Comparison of ENCODE assay signal across 8 cellular contexts in the genomic region with DNA sequence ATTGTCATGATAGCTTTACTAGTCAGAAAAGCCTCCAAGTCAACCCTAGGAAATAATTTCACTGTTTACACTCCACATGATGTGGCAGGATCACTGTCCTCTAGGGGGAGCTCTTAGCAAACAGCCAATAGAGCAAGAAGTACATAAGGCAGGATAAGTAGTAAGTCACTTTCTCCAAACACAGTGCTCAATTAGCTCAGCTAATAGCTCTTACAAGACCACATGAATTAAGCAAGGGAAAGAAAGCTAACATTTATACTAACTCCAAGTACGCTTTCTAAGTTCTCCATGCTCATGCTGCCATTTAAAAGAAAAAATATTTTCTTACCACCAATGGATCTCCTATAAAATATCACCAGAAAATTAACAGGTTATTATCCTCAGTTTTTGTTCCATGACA.
DNase-seq lines count a peak whose midpoint lies in the region; ATAC-seq and TF ChIP-seq lines count a peak whose summit lies in the region.

No MANE protein-coding gene starts in this region.

- H3K4me3 ChIP-seq in HFF-Myc (replicated peaks; ENCODE audit: low read depth, low read length), result no peak overlapping the region
- H3K4me3 ChIP-seq in fibroblast of pulmonary artery (replicated peaks; ENCODE audit: low read depth, low read length), result no peak overlapping the region

- no peak overlapping the region for H3K27ac Mint-ChIP-seq in activated CD8-positive, alpha-beta memory T cell treated with anti-CD3 and anti-CD28 coated beads, Interleukin-2, amount 10 ng/mL, durations not matched to agents 7 days and 5 days

- no peaks in the 10 kb centered on the region for H3K36me3 Mint-ChIP-seq in activated CD8-positive, alpha-beta memory T cell treated with anti-CD3 and anti-CD28 coated beads, Interleukin-2, amount 10 ng/mL, durations not matched to agents 7 days and 5 days

- no peaks in the 10 kb centered on the region for H3K9me3 Mint-ChIP-seq in activated CD8-positive, alpha-beta memory T cell treated with anti-CD3 and anti-CD28 coated beads, Interleukin-2, amount 10 ng/mL, durations not matched to agents 7 days and 5 days (ENCODE audit: low read depth)

- TF ChIP-seq CTCF in HFF-Myc (IDR thresholded peaks at IDR 0.05; ENCODE audit: low read depth, low read length, missing control alignments) (peak; percentile 87), fibroblast of pulmonary artery (IDR thresholded peaks at IDR 0.05; ENCODE audit: low read length, missing control alignments) (peak; percentile 97)

- H3K27me3 Mint-ChIP-seq in activated CD8-positive, alpha-beta memory T cell treated with anti-CD3 and anti-CD28 coated beads, Interleukin-2, amount 10 ng/mL, durations not matched to agents 7 days and 5 days, result peaks cover 28% of the 10 kb centered on the region

- H3K4me1 Mint-ChIP-seq in activated CD8-positive, alpha-beta memory T cell treated with anti-CD3 and anti-CD28 coated beads, Interleukin-2, amount 10 ng/mL, durations not matched to agents 7 days and 5 days, result no peaks in the 10 kb centered on the region

- H3K4me3 Mint-ChIP-seq in activated CD8-positive, alpha-beta memory T cell treated with anti-CD3 and anti-CD28 coated beads, Interleukin-2, amount 10 ng/mL, durations not matched to agents 7 days and 5 days, result no peak overlapping the region

- DNase-seq in DMS114 treated with DMSO at 0.1 percent for 48 hours (lab: John Stamatoyannopoulos, UW; ENCODE audit: unreplicated experiment) (peak; percentile 52), HFF-Myc (ENCODE audit: extremely low read depth, low read depth) (peak; percentile 31), NCI-H82 treated with DMSO at 0.1 percent for 48 hours (lab: John Stamatoyannopoulos, UW; ENCODE audit: unreplicated experiment) (peak; percentile 27), fibroblast of pulmonary artery (ENCODE audit: low read depth) (peak; percentile 68), putamen (ENCODE audit: low spot score) (peak; percentile 3)
- peak; percentile 73 for DNase-seq in activated CD8-positive, alpha-beta memory T cell treated with anti-CD3 and anti-CD28 coated beads, Interleukin-2, amount 10 ng/mL, durations not matched to agents 7 days and 5 days

- CTCF ChIA-PET in activated CD8-positive, alpha-beta memory T cell treated with anti-CD3 and anti-CD28 coated beads, Interleukin-2, amount 10 ng/mL, durations not matched to agents 7 days and 5 days (lab: Charles Lee), result interaction anchor here (0.6 to 2.7 kb wide), 49 partner anchors 10 to 885 kb away, joined by 3 to 19 read pairs (median 3); a partner anchor contains a TSS

- ATAC-seq in activated CD8-positive, alpha-beta memory T cell treated with anti-CD3 and anti-CD28 coated beads, Interleukin-2, amount 10 ng/mL, durations not matched to agents 7 days and 5 days, result peak; percentile 70
- ATAC-seq in HG02970 (IDR thresholded peaks at IDR 0.05; ENCODE audit: low FRiP score, unreplicated experiment) (no peak), GM19351 (IDR thresholded peaks at IDR 0.05; ENCODE audit: unreplicated experiment) (no peak)

Comparison
In these comparisons a context has a peak if more than half of its experiments do, and no peak if none do; other contexts are left out.
1. DNase-seq: peak in every context shown above with its lines; median percentile 73 in activated CD8-positive, alpha-beta memory T cell treated with anti-CD3 and anti-CD28 coated beads, Interleukin-2, amount 10 ng/mL, durations not matched to agents 7 days and 5 days; 68 in fibroblast of pulmonary artery; 52 in DMS114 treated with DMSO at 0.1 percent for 48 hours; 31 in HFF-Myc; 27 in NCI-H82 treated with DMSO at 0.1 percent for 48 hours; 3 in putamen.